ENCODE assay signal across 7 cellular contexts in the genomic region with DNA sequence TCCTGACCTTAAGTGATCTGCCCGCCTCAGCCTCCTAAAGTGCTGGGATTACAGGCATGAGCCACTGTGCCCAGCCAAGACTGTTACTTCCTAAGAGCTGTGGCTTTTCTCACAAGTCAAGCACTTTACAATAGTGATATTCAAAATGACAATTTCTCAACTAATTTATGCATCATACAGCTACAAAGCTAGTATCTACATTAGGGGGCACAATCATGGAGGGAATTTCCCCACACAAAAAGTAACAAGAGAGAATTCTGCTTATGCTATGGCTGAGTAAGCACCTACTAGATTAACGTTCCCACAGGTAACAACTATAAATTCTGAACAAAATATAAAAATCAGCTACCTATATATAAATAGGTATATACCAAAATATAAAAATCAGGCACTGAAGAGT.
"Had no signal": no experiment of that assay in that cellular context is flagged by ENCODE, and none has a peak within 500 bp of the region (broad histone marks: within the 10 kb centered on the region; RNA-seq: fewer than 3 reads in every experiment).

No MANE protein-coding gene starts in this region.

- H3K27me3 Mint-ChIP-seq: IgD-negative memory B cell had no signal

- DNase-seq: IMR-90, KBM-7, KG1 had no signal

- ATAC-seq: HepG2, K562 had no signal

- H3K4me3 Mint-ChIP-seq: IgD-negative memory B cell had no signal

- FAIRE-seq: HepG2, HTR-8/SVneo, K562 had no signal

- H3K36me3 Mint-ChIP-seq: IgD-negative memory B cell had no signal
